ENCODE assay signal across 8 cellular contexts in the genomic region with DNA sequence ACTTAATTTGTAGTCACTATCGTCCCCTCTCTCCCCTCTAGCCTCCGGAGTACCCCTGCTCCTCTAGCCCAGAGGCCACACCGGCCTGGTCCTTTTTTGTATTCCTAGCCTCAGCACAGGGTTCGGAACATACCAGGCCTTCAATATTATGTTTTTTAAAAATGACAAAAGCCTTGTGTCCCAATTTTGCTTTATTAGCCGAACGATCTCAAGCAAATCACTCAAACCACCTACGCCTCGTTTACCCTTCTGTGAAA. TPM values are rescaled to one million over a fixed set of nuclear protein-coding genes. Genes with fewer than 3 reads are reported as not detected.
A peak's percentile ranks its signal among the peaks of the same experiment; 100 is the strongest.
DNase-seq lines count a peak whose midpoint lies in the region; ATAC-seq and TF ChIP-seq lines count a peak whose summit lies in the region.

No MANE protein-coding gene starts in this region.

- H3K27me3 Mint-ChIP-seq in Caco-2 (ENCODE audit: insufficient read depth, unreplicated experiment) (no peaks in the 10 kb centered on the region), endodermal cell (ENCODE audit: insufficient read depth) (no peaks in the 10 kb centered on the region), nephron (ENCODE audit: low read depth) (no peaks in the 10 kb centered on the region)

- peak; percentile 8 for ATAC-seq in GM21737 (IDR thresholded peaks at IDR 0.05; ENCODE audit: unreplicated experiment)

- H3K4me3 Mint-ChIP-seq in Caco-2 (ENCODE audit: unreplicated experiment), result peak overlapping the region; percentile 94
- peak overlapping the region; percentile 95 for H3K4me3 Mint-ChIP-seq in endodermal cell
- H3K4me3 Mint-ChIP-seq in nephron, result peak overlapping the region; percentile 84 to 93 (median 87)

- DNase-seq in Caco-2, result no peak
- no peak for DNase-seq in NT2/D1 (ENCODE audit: low read depth, low spot score)
- DNase-seq in endodermal cell, result no peak
- DNase-seq in MV-4-11 (lab: John Stamatoyannopoulos, UW), result no peak
- no peak for DNase-seq in AG08396 (ENCODE audit: low spot score)
- DNase-seq in amniotic stem cell (lab: John Stamatoyannopoulos, UW), result no peak

- peak overlapping the region; percentile 85 for H3K27ac Mint-ChIP-seq in Caco-2 (ENCODE audit: unreplicated experiment)
- peak overlapping the region; percentile 95 for H3K27ac Mint-ChIP-seq in endodermal cell
- H3K27ac Mint-ChIP-seq in nephron, result peak overlapping the region; percentile 53 to 70 (median 58)

- CTCF ChIA-PET in Caco-2 (lab: Charles Lee), result interaction anchor here (0.5 to 1.4 kb wide), 4 partner anchors 129 to 757 kb away, joined by 3 to 7 read pairs (median 5); no protein-coding TSS in a partner anchor

- intact Hi-C loops in Caco-2 (cut with micrococcal nuclease; ENCODE audit: unreplicated experiment), result loop anchor here (1.0 to 5.0 kb wide), 2 partner anchors 113 to 336 kb away; no protein-coding TSS in a partner anchor

- peaks cover 14% of the 10 kb centered on the region for H3K4me1 ChIP-seq in Caco-2
- H3K4me1 ChIP-seq in NT2/D1 (ENCODE audit: insufficient read depth, insufficient read length), result no peaks in the 10 kb centered on the region
- H3K4me1 ChIP-seq in endodermal cell (ENCODE audit: control insufficient read depth, insufficient read depth, low read length), result peaks cover 5% of the 10 kb centered on the region

- H3K36me3 Mint-ChIP-seq in Caco-2 (ENCODE audit: insufficient read depth, unreplicated experiment) (peaks cover 29% of the 10 kb centered on the region), endodermal cell (ENCODE audit: low read depth) (peaks cover 20% of the 10 kb centered on the region), nephron (ENCODE audit: low read depth) (peaks cover 19% of the 10 kb centered on the region)

- H3K4me3 ChIP-seq in Caco-2 (ENCODE audit: low read depth, low read length) (peak overlapping the region; percentile 89), NT2/D1 (ENCODE audit: insufficient read length, low read depth) (peak overlapping the region; percentile 96), endodermal cell (ENCODE audit: low read length) (peak overlapping the region; percentile 93)

- H3K27me3 ChIP-seq in Caco-2 (replicated peaks; ENCODE audit: control insufficient read depth, insufficient read depth, low read length), result no peaks in the 10 kb centered on the region
- no peaks in the 10 kb centered on the region for H3K27me3 ChIP-seq in NT2/D1 (ENCODE audit: insufficient read depth, insufficient read length)
- H3K27me3 ChIP-seq in endodermal cell (ENCODE audit: control insufficient read depth, insufficient read depth, low read length, poor library complexity, severe bottlenecking), result no peaks in the 10 kb centered on the region

- H3K9me3 ChIP-seq in Caco-2 (no peaks in the 10 kb centered on the region), NT2/D1 (ENCODE audit: insufficient read depth, low read length) (no peaks in the 10 kb centered on the region), endodermal cell (ENCODE audit: control insufficient read depth, low read length) (no peaks in the 10 kb centered on the region)

- POLR2A ChIA-PET in Caco-2 (lab: Charles Lee), result interaction anchor here (0.7 to 1.7 kb wide), 2 partner anchors 35 to 60 kb away, joined by 3 to 8 read pairs; a partner anchor contains a TSS

- no peak overlapping the region for H3K27ac ChIP-seq in endodermal cell (ENCODE audit: low read depth, low read length)

- no peaks in the 10 kb centered on the region for H3K9me3 Mint-ChIP-seq in Caco-2 (ENCODE audit: unreplicated experiment)
- no peaks in the 10 kb centered on the region for H3K9me3 Mint-ChIP-seq in endodermal cell
- H3K9me3 Mint-ChIP-seq in nephron, result no peaks in the 10 kb centered on the region

- BruUV-seq in Caco-2 (replicated peaks; lab: Mats Ljungman, UMichigan), result no TSS peak

- H3K9ac ChIP-seq in NT2/D1 (ENCODE audit: insufficient read length, low read depth) (peak overlapping the region; percentile 92), endodermal cell (ENCODE audit: extremely low read depth, low read length, poor library complexity, severe bottlenecking) (peak overlapping the region; percentile 78)

- WGBS in endodermal cell (ENCODE audit: insufficient coverage in 1 of 2, insufficient read length in 1 of 2), 2 experiments, result 0 to 1% methylated on average over 4 to 8 of the region's 8 CpGs

- H3K36me3 ChIP-seq in Caco-2 (ENCODE audit: control insufficient read depth, insufficient read depth, low read length), result no peaks in the 10 kb centered on the region
- peaks cover 42% of the 10 kb centered on the region for H3K36me3 ChIP-seq in NT2/D1 (ENCODE audit: insufficient read depth, insufficient read length, low read length)
- H3K36me3 ChIP-seq in endodermal cell (ENCODE audit: control insufficient read depth, insufficient read depth, low read length), result peaks cover 30% of the 10 kb centered on the region

- H3K4me1 Mint-ChIP-seq in Caco-2 (ENCODE audit: low read depth, unreplicated experiment), result peaks cover 21% of the 10 kb centered on the region
- peaks cover 25% of the 10 kb centered on the region for H3K4me1 Mint-ChIP-seq in endodermal cell
- peaks cover 54% of the 10 kb centered on the region for H3K4me1 Mint-ChIP-seq in nephron

- TF ChIP-seq CTCF in Caco-2 (IDR thresholded peaks at IDR 0.05; ENCODE audit: insufficient read depth in 1 of 2, low read depth in 1 of 2, low read length in 1 of 2, severe bottlenecking in 1 of 2, unreplicated experiment in 1 of 2), result no peak
- TF ChIP-seq CTCF in endodermal cell (conservative IDR thresholded peaks at IDR 0.05), result no peak
- no peak for TF ChIP-seq CTCF in nephron (IDR thresholded peaks at IDR 0.05; ENCODE audit: unreplicated experiment in 3 of 3)

RNA-seq across cellular contexts. Expression of a gene that starts 0.5 kb away (rescaled TPM):
- total RNA-seq in Caco-2 (2022) (116 and 125 TPM in 2 replicates), endodermal cell (10 to 100 TPM; 88.8 to 95.4 TPM)
- polyA plus RNA-seq in endodermal cell (2013, experiment 1 of 2), result 95.9 TPM
- 94.3 TPM for polyA plus RNA-seq in endodermal cell (2013, experiment 2 of 2)
